14 cellular contexts compared by ENCODE assay signal in the genomic region with DNA sequence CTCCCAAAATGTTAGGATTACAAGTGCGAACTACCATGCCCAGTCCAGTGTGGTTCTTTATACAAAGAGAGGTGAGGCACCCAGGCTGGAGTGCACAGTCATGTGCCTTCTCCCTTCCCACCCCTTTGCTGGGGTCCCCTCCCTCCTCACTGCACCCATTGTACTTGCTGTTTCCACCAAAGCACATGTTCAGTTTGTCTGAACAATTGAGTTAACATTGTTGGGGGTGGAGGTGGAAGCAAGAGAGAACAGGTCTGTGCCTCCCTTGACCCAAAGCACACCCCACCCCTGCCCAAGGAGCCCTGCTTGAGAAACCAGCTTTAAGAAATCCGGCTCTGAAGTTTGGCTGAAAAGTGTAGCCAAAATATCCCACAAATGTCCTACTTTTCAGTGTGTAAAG.
A peak's percentile ranks its signal among the peaks of the same experiment; 100 is the strongest.
DNase-seq lines count a peak whose midpoint lies in the region; ATAC-seq and TF ChIP-seq lines count a peak whose summit lies in the region.
"Had no signal": no experiment of that assay in that cellular context is flagged by ENCODE, and none has a peak within 500 bp of the region (broad histone marks: within the 10 kb centered on the region; RNA-seq: fewer than 3 reads in every experiment).

No MANE protein-coding gene starts in this region.

- H3K4me3 Mint-ChIP-seq in endodermal cell = no peak overlapping the region
- H3K4me3 Mint-ChIP-seq: B cell; CD4-positive, alpha-beta T cell; H9 had no signal

- ATAC-seq in sciatic nerve = no peak
- ATAC-seq in GM21447 (IDR thresholded peaks at IDR 0.05; ENCODE audit: unreplicated experiment) = no peak
- ATAC-seq: K562 had no signal

- no peak overlapping the region for H3K23ac ChIP-seq in neuronal stem cell (ENCODE audit: low read depth, low read length, poor library complexity)

- peak overlapping the region in 10 of 11 experiments; percentile 41 to 97 (median 94); a peak in 19 of 22 replicates for H3K27ac ChIP-seq in BLaER1 treated with 17β-estradiol and CSF1 and Interleukin-3, amounts not matched to agents 10 nM and 100 nM
- H3K27ac ChIP-seq in endodermal cell (ENCODE audit: low read depth, low read length) (peak overlapping the region; percentile 66), neuronal stem cell (replicated peaks; ENCODE audit: low read length) (no peak overlapping the region)
- H3K27ac ChIP-seq: C4-2B had no signal

- no peaks in the 10 kb centered on the region; a peak in 1 of 22 replicates for H3K9me3 ChIP-seq in BLaER1 treated with 17β-estradiol and CSF1 and Interleukin-3, amounts not matched to agents 10 nM and 100 nM (replicated peaks in 1 of 11)
- no peaks in the 10 kb centered on the region for H3K9me3 ChIP-seq in endodermal cell (ENCODE audit: control insufficient read depth, low read length)
- no peaks in the 10 kb centered on the region for H3K9me3 ChIP-seq in neuronal stem cell (replicated peaks in 1 of 2; ENCODE audit: control insufficient read depth in 2 of 2, insufficient read depth in 1 of 2, low read depth in 1 of 2, low read length in 2 of 2)
- H3K9me3 ChIP-seq: Caco-2 had no signal

- H3K27me3 Mint-ChIP-seq in endodermal cell (ENCODE audit: insufficient read depth) = peaks cover 52% of the 10 kb centered on the region

- peak overlapping the region in 3 of 10 experiments; percentile 3 to 21 (median 5); a peak in 3 of 20 replicates for H3K4me3 ChIP-seq in BLaER1 treated with 17β-estradiol and CSF1 and Interleukin-3, amounts not matched to agents 10 nM and 100 nM
- H3K4me3 ChIP-seq in endodermal cell (ENCODE audit: low read length) = no peak overlapping the region
- no peak overlapping the region for H3K4me3 ChIP-seq in neuronal stem cell (ENCODE audit: low read length in 2 of 2)
- H3K4me3 ChIP-seq: K562 had no signal

- no peak overlapping the region for H2BK5ac ChIP-seq in neuronal stem cell (ENCODE audit: low read length)

- no peak overlapping the region for H3K27ac Mint-ChIP-seq in endodermal cell
- H3K27ac Mint-ChIP-seq: B cell; CD4-positive, alpha-beta T cell had no signal

- no peaks in the 10 kb centered on the region for H3K36me3 Mint-ChIP-seq in endodermal cell (ENCODE audit: low read depth)

- no peaks in the 10 kb centered on the region for H3K27me3 ChIP-seq in BLaER1 treated with 17β-estradiol and CSF1 and Interleukin-3, amounts not matched to agents 10 nM and 100 nM
- H3K27me3 ChIP-seq in endodermal cell (ENCODE audit: control insufficient read depth, insufficient read depth, low read length, poor library complexity, severe bottlenecking) (peaks cover 37% of the 10 kb centered on the region), neuronal stem cell (ENCODE audit: control insufficient read depth in 3 of 3, insufficient read depth in 3 of 3, low read depth in 1 of 3, low read length in 3 of 3) (no peaks in the 10 kb centered on the region)

- H3K79me1 ChIP-seq in neuronal stem cell (ENCODE audit: low read depth, low read length) = no peaks in the 10 kb centered on the region

- peak overlapping the region; percentile 32 for H2AK5ac ChIP-seq in neuronal stem cell (ENCODE audit: low read depth, low read length)

- H3K4me1 Mint-ChIP-seq in endodermal cell = peaks cover 16% of the 10 kb centered on the region
- H3K4me1 Mint-ChIP-seq: B cell had no signal

- H3K14ac ChIP-seq in neuronal stem cell (ENCODE audit: low read length) = no peak overlapping the region

- H3K4me1 ChIP-seq in BLaER1 treated with 17β-estradiol and CSF1 and Interleukin-3, amounts not matched to agents 10 nM and 100 nM = peaks cover 72 to 94% (median 92%) of the 10 kb centered on the region in 10 experiments
- H3K4me1 ChIP-seq in endodermal cell (ENCODE audit: control insufficient read depth, insufficient read depth, low read length) = no peaks in the 10 kb centered on the region
- peaks cover 3 to 9% of the 10 kb centered on the region in 2 donors for H3K4me1 ChIP-seq in neuronal stem cell (ENCODE audit: control insufficient read depth in 2 of 2, insufficient read depth in 1 of 2, low read depth in 1 of 2, low read length in 2 of 2)
- H3K4me1 ChIP-seq: Caco-2 had no signal

- no peaks in the 10 kb centered on the region for H4K20me1 ChIP-seq in BLaER1 treated with 17β-estradiol and CSF1 and Interleukin-3, amounts not matched to agents 10 nM and 100 nM

- H2AFZ ChIP-seq in neuronal stem cell (ENCODE audit: low read length) = no peak overlapping the region

- intact Hi-C loops in sciatic nerve (cut with DNase I) = no loop called here

- no peak overlapping the region for H3K4ac ChIP-seq in neuronal stem cell (ENCODE audit: low read length)

- 94 to 100% methylated on average over 1 to 2 of the region's 2 CpGs for WGBS in endodermal cell (ENCODE audit: insufficient coverage in 1 of 2, insufficient read length in 1 of 2), 2 experiments
- WGBS in neuronal stem cell (ENCODE audit: extremely low coverage in 2 of 2, insufficient read length in 2 of 2, insufficient replicate concordance in 1 of 2), 2 donors = no CpG with 5 or more reads among the region's 2 CpGs

- H2BK15ac ChIP-seq in neuronal stem cell (ENCODE audit: low read length) = no peak overlapping the region

- no peaks in the 10 kb centered on the region for H3K9me3 Mint-ChIP-seq in endodermal cell
- H3K9me3 Mint-ChIP-seq: CD4-positive, alpha-beta T cell; H9 had no signal

- H4K91ac ChIP-seq in neuronal stem cell (ENCODE audit: low read depth, low read length, poor library complexity) = no peak overlapping the region

- peak overlapping the region; percentile 66 to 97 (median 86) for H3K4me2 ChIP-seq in BLaER1 treated with 17β-estradiol and CSF1 and Interleukin-3, amounts not matched to agents 10 nM and 100 nM
- H3K4me2 ChIP-seq in neuronal stem cell (ENCODE audit: insufficient read depth, low read length, poor library complexity, severe bottlenecking) = no peak overlapping the region

- peak overlapping the region in 10 of 11 experiments; percentile 1 to 76 (median 67); a peak in 18 of 22 replicates for H3K9ac ChIP-seq in BLaER1 treated with 17β-estradiol and CSF1 and Interleukin-3, amounts not matched to agents 10 nM and 100 nM
- H3K9ac ChIP-seq in endodermal cell (ENCODE audit: extremely low read depth, low read length, poor library complexity, severe bottlenecking) (no peak overlapping the region), neuronal stem cell (ENCODE audit: low read depth, low read length, poor library complexity) (no peak overlapping the region)

- peak overlapping the region; percentile 51 for H3K18ac ChIP-seq in neuronal stem cell (ENCODE audit: low read length)

- peak; percentile 16 for DNase-seq in endodermal cell
- no peak for DNase-seq in neuronal stem cell (ENCODE audit: low spot score)
- peak; percentile 19 for DNase-seq in sciatic nerve (ENCODE audit: low spot score)
- DNase-seq in hepatic stellate cell (ENCODE audit: low spot score) = no peak
- no peak for DNase-seq in 8988T
- DNase-seq: CD4-positive, alpha-beta T cell; GDM1; H9 had no signal

- no peak for TF ChIP-seq CTCF in endodermal cell (conservative IDR thresholded peaks at IDR 0.05)

- H2BK12ac ChIP-seq in neuronal stem cell (ENCODE audit: low read length) = no peak overlapping the region

- H3K36me3 ChIP-seq in BLaER1 treated with 17β-estradiol and CSF1 and Interleukin-3, amounts not matched to agents 10 nM and 100 nM = no peaks in the 10 kb centered on the region
- H3K36me3 ChIP-seq in endodermal cell (ENCODE audit: control insufficient read depth, insufficient read depth, low read length) (no peaks in the 10 kb centered on the region), neuronal stem cell (replicated peaks in 1 of 2; ENCODE audit: control insufficient read depth in 2 of 2, insufficient read depth in 2 of 2, low read length in 2 of 2) (no peaks in the 10 kb centered on the region)

- H4K8ac ChIP-seq in neuronal stem cell (ENCODE audit: low read depth, low read length) = no peak overlapping the region

- no peak overlapping the region for H2BK120ac ChIP-seq in neuronal stem cell (ENCODE audit: low read depth, low read length)

Comparison
In these comparisons a context has a peak if more than half of its experiments do, and no peak if none do; other contexts are left out.
1. H3K9ac ChIP-seq: peak in BLaER1 treated with 17β-estradiol and CSF1 and Interleukin-3, amounts not matched to agents 10 nM and 100 nM (10 of 11); none in endodermal cell (single experiment) and neuronal stem cell (single experiment).
2. DNase-seq: peak in endodermal cell (single experiment) and sciatic nerve (single experiment); none in neuronal stem cell (single experiment), hepatic stellate cell (single experiment) and 8988T (single experiment).